Comparison of ENCODE assay signal across 8 cellular contexts in the genomic region with DNA sequence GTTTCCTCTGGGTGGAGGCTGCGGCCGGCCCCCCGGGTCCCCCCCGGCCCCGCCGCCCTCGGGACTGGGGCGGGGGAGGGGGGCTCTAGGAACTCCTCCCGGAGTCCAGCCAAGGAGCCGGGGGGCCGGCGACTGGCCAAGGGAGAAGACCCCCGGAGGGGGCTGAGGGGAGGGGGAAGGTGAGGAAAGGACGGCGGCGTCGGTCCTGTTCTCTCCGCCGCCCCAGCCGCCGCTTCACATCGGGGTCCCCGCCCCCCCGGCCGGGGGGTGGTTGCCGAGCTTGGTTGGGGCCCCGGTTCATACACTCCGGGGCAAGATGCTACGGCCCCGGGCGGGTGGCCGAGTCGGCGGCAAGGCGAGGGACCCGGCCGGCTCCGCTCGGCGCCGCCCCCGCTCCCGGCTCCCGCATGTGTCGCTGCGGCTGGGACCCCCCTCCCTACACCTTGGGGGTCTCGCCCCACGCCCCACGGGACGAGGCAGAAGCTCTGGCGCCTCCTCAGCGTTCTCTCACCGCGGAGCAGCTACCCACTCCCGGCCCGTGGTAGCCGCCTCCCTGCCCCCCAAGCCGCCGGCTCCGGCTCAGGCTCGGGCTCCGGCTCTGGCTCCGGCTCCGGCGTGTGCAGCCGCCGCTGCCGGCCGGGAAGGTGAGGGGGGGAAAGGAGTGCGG. TPM values are rescaled to one million over a fixed set of nuclear protein-coding genes. Genes with fewer than 3 reads are reported as not detected.
DNase-seq lines count a peak whose midpoint lies in the region; ATAC-seq and TF ChIP-seq lines count a peak whose summit lies in the region.

No MANE protein-coding gene starts in this region.

- H3K4me1 ChIP-seq in NT2/D1 (ENCODE audit: insufficient read depth, insufficient read length) (no peaks in the 10 kb centered on the region), body of pancreas (peaks cover 31% of the 10 kb centered on the region), suprapubic skin (peaks cover 53% of the 10 kb centered on the region)

- TF ChIP-seq EP300 in suprapubic skin (IDR thresholded peaks at IDR 0.05): no peak

- POLR2A ChIA-PET in HEK293T (lab: Yijun Ruan, JAX): interaction anchor here (0.6 to 1.7 kb wide), 18 partner anchors 9 to 100 kb away, joined by 3 to 10 read pairs (median 4); no protein-coding TSS in a partner anchor

- H3K27ac ChIP-seq in body of pancreas (peak overlapping the region; percentile 81 to 93 (median 89)), suprapubic skin (peak overlapping the region; percentile 97)

- TF ChIP-seq CTCF in body of pancreas (IDR thresholded peaks at IDR 0.05) (no peak), suprapubic skin (IDR thresholded peaks at IDR 0.05) (no peak)

- CTCF ChIA-PET in HEK293T (lab: Yijun Ruan, JAX): interaction anchor here (1.0 kb wide), 1 partner anchor 126 kb away, joined by 3 read pairs; no protein-coding TSS in a partner anchor

- WGBS in body of pancreas, 2 donors: 0% methylated on average over 13 to 34 of the region's 70 CpGs
- 2% methylated on average over 22 of the region's 70 CpGs for WGBS in suprapubic skin

- peak overlapping the region; percentile 96 for H3K4me3 ChIP-seq in NT2/D1 (ENCODE audit: insufficient read length, low read depth)
- peak overlapping the region; percentile 96 to 100 for H3K4me3 ChIP-seq in body of pancreas
- H3K4me3 ChIP-seq in suprapubic skin: peak overlapping the region; percentile 100

- peaks cover 23% of the 10 kb centered on the region for H3K36me3 ChIP-seq in NT2/D1 (ENCODE audit: insufficient read depth, insufficient read length, low read length)
- H3K36me3 ChIP-seq in body of pancreas (replicated peaks in 1 of 2; ENCODE audit: insufficient read depth in 1 of 2, low read depth in 2 of 2): no peaks in the 10 kb centered on the region
- H3K36me3 ChIP-seq in suprapubic skin: peaks cover 8% of the 10 kb centered on the region

- DNase-seq in HEK293T (ENCODE audit: extremely low spot score) (peak; percentile 17), NT2/D1 (ENCODE audit: low read depth, low spot score) (no peak), body of pancreas (peak in 1 of 4 donors; percentile 26), left kidney (ENCODE audit: low read depth, low spot score) (peak; percentile 39), suprapubic skin (ENCODE audit: low spot score in 2 of 2) (peak in 1 of 2 donors; percentile 73), retina (no peak), NCI-H1105 treated with DMSO at 0.1 percent for 48 hours (lab: John Stamatoyannopoulos, UW) (no peak)

- intact Hi-C loops in body of pancreas (cut with DNase I): no loop called here

- TF ChIP-seq POLR2A in body of pancreas (IDR thresholded peaks at IDR 0.05) (no peak), suprapubic skin (IDR thresholded peaks at IDR 0.05) (no peak)

- ATAC-seq in GM18498 (IDR thresholded peaks at IDR 0.05; ENCODE audit: unreplicated experiment): peak; percentile 13
- ATAC-seq in body of pancreas: peak; percentile 28

- H3K9ac ChIP-seq in NT2/D1 (ENCODE audit: insufficient read length, low read depth): peak overlapping the region; percentile 85

- H3K27me3 ChIP-seq in NT2/D1 (ENCODE audit: insufficient read depth, insufficient read length) (no peaks in the 10 kb centered on the region), body of pancreas (no peaks in the 10 kb centered on the region), suprapubic skin (no peaks in the 10 kb centered on the region)

- H3K9me3 ChIP-seq in NT2/D1 (ENCODE audit: insufficient read depth, low read length) (peaks cover 9% of the 10 kb centered on the region; the same call in 1 of the 2 replicates), body of pancreas (peaks cover 0 to 11% (median 0%) of the 10 kb centered on the region in 3 donors), suprapubic skin (no peaks in the 10 kb centered on the region)

TF ChIP-seq in HEK293T, 16 proteins besides CTCF, POLR2A, EP300 and RAD21:
- no peak for TF ChIP-seq FOXA1 (IDR thresholded peaks at IDR 0.05)
- no peak for TF ChIP-seq TARDBP (IDR thresholded peaks at IDR 0.05)
- no peak for TF ChIP-seq HDGF (IDR thresholded peaks at IDR 0.05; ENCODE audit: borderline replicate concordance)
- TF ChIP-seq FOXM1 (IDR thresholded peaks at IDR 0.05; ENCODE audit: borderline replicate concordance): 0 out of 2 replicates have a peak, but pooled peaks have one; percentile 1
- TF ChIP-seq FOXK2 (IDR thresholded peaks at IDR 0.05): no peak

RNA-seq across cellular contexts. Expression of gene FBXW7, which starts 0.5 kb away (rescaled TPM):
- total RNA-seq in body of pancreas (10 to 100 TPM; 34.5 to 40.5 TPM), suprapubic skin (100 to 1,000 TPM; 106 to 363 (median 138) TPM)

Comparison
In these comparisons a context has a peak if more than half of its experiments do, and no peak if none do; other contexts are left out.
1. DNase-seq: peak in HEK293T (single experiment) and left kidney (single experiment); none in NT2/D1 (single experiment), retina (single experiment) and NCI-H1105 treated with DMSO at 0.1 percent for 48 hours (single experiment).
2. Peak in every context shown above with its lines, with median percentiles within 50 percentile points of each other: H3K4me3 ChIP-seq.